Comparison of ENCODE assay signal across 16 cellular contexts in the genomic region with DNA sequence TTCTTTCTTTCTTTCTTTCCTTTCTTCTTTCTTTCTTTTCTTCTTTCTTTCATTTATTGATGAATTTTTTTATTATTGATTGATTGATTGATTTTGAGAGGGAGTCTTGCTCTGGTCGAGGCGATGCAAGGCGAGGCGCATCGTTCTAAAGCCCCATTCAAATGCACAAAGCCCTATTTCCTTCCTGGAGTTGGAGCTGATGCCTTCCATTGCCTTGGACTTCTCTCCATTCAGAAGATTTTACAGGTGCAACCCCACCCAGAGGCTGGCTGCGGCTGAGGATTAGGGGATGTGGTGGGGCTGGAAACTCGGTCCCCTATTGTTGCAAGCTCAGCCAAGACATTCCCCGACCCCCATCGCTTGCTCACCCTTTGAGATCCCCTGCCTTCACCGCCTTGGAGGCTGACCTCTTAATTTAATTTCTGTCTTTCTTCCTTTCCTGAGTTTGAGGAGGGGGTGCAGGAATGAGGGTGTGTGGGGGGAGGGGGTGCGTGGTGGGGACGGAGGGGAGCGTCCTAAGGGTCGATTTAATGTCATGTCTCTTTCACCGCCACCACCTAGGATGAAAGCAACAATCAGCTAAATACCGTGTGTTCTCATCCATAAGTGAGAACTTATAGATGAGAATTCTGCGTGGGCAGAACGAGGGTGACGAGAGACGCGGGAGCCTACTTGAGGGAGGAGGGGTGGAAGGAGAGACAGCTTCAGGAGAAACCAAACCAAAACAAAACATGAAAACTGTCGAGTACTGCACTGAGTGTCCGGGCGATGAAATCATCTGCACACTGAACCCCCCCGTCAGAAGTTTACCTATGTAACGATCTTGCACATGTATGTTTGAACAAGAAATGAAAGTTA.
DNase-seq lines count a peak whose midpoint lies in the region; TF ChIP-seq lines count a peak whose summit lies in the region.
"Had no signal": no experiment of that assay in that cellular context is flagged by ENCODE, and none has a peak within 500 bp of the region (broad histone marks: within the 10 kb centered on the region; RNA-seq: fewer than 3 reads in every experiment).

No MANE protein-coding gene starts in this region.

- TF ChIP-seq CTCF in esophagus muscularis mucosa (IDR thresholded peaks at IDR 0.05) (no peak), osteoblast (IDR thresholded peaks at IDR 0.05; ENCODE audit: extremely low read depth, low read depth, low read length) (no peak), vagina (IDR thresholded peaks at IDR 0.05) (no peak)

- H3K4me1 ChIP-seq in esophagus muscularis mucosa (no peaks in the 10 kb centered on the region), osteoblast (ENCODE audit: insufficient read depth, low read length) (no peaks in the 10 kb centered on the region), vagina (no peaks in the 10 kb centered on the region)
- H3K4me1 ChIP-seq: BLaER1 treated with 17β-estradiol and CSF1 and Interleukin-3, amounts not matched to agents 10 nM and 100 nM had no signal

- no peak overlapping the region for H2AFZ ChIP-seq in osteoblast (ENCODE audit: low read length)

- intact Hi-C loops in esophagus muscularis mucosa (cut with DNase I), result no loop called here
- intact Hi-C loops in vagina (cut with DNase I), result no loop called here

- H3K4me2 ChIP-seq in osteoblast (ENCODE audit: insufficient read depth, low read length), result no peak overlapping the region
- H3K4me2 ChIP-seq: BLaER1 treated with 17β-estradiol and CSF1 and Interleukin-3, amounts not matched to agents 10 nM and 100 nM had no signal

- H3K36me3 ChIP-seq in esophagus muscularis mucosa (no peaks in the 10 kb centered on the region), osteoblast (ENCODE audit: insufficient read depth, low read length) (no peaks in the 10 kb centered on the region), vagina (no peaks in the 10 kb centered on the region)
- H3K36me3 ChIP-seq: BLaER1 treated with 17β-estradiol and CSF1 and Interleukin-3, amounts not matched to agents 10 nM and 100 nM had no signal

- TF ChIP-seq EP300 in esophagus muscularis mucosa (IDR thresholded peaks at IDR 0.05), result no peak

- 83% methylated on average over 26 of the region's 26 CpGs for WGBS in esophagus muscularis mucosa

- TF ChIP-seq POLR2A in esophagus muscularis mucosa (IDR thresholded peaks at IDR 0.05; ENCODE audit: low read depth) (no peak), vagina (IDR thresholded peaks at IDR 0.05) (no peak)

- no peaks in the 10 kb centered on the region for H4K20me1 ChIP-seq in osteoblast (ENCODE audit: insufficient read depth, low read length)
- H4K20me1 ChIP-seq: BLaER1 treated with 17β-estradiol and CSF1 and Interleukin-3, amounts not matched to agents 10 nM and 100 nM had no signal

- H3K9me3 ChIP-seq in esophagus muscularis mucosa, result peaks cover 0 to 61% (median 38%) of the 10 kb centered on the region in 4 donors
- H3K9me3 ChIP-seq in osteoblast (ENCODE audit: low read depth, low read length), result peaks cover 5% of the 10 kb centered on the region
- peaks cover 5% of the 10 kb centered on the region for H3K9me3 ChIP-seq in vagina

- peak; percentile 7 for DNase-seq in D341Med (ENCODE audit: low spot score)
- peak; percentile 90 for DNase-seq in esophagus muscularis mucosa (ENCODE audit: extremely low spot score)
- peak; percentile 49 for DNase-seq in osteoblast (ENCODE audit: insufficient read length, low spot score, missing footprints)
- peak; percentile 72 to 87 for DNase-seq in vagina (ENCODE audit: extremely low spot score in 2 of 2)
- no peak for DNase-seq in NCI-H226
- no peak for DNase-seq in activated T-cell treated with anti-CD3 and anti-CD28 coated beads, Interleukin-2, amount 50 U/mL, for 1 hour
- DNase-seq in stimulated activated naive CD4-positive, alpha-beta T cell treated with Interleukin-2 at 50 U/mL for 16 hours (lab: John Stamatoyannopoulos, UW), result no peak
- DNase-seq: 8988T; Calu3; CD8-positive, alpha-beta T cell; DMS 273 treated with DMSO at 0.1 percent for 48 hours; DMS53; DND-41; EL; H9 had no signal

- H3K27me3 ChIP-seq in esophagus muscularis mucosa, result peaks cover 0 to 3% (median 0%) of the 10 kb centered on the region in 4 donors
- no peaks in the 10 kb centered on the region for H3K27me3 ChIP-seq in osteoblast (ENCODE audit: insufficient read depth, low read length)
- no peaks in the 10 kb centered on the region for H3K27me3 ChIP-seq in vagina
- H3K27me3 ChIP-seq: BLaER1 treated with 17β-estradiol and CSF1 and Interleukin-3, amounts not matched to agents 10 nM and 100 nM had no signal

- no peaks in the 10 kb centered on the region for H3K79me2 ChIP-seq in osteoblast (ENCODE audit: insufficient read depth, low read length)

- H3K4me3 ChIP-seq in esophagus muscularis mucosa, result no peak overlapping the region
- H3K4me3 ChIP-seq in osteoblast (ENCODE audit: insufficient read depth, low read length), result no peak overlapping the region
- no peak overlapping the region for H3K4me3 ChIP-seq in vagina
- H3K4me3 ChIP-seq: BLaER1 treated with 17β-estradiol and CSF1 and Interleukin-3, amounts not matched to agents 10 nM and 100 nM had no signal

- H3K27ac ChIP-seq in esophagus muscularis mucosa (replicated peaks in 1 of 4), result no peak overlapping the region
- H3K27ac ChIP-seq in osteoblast (ENCODE audit: low read depth, low read length), result no peak overlapping the region
- H3K27ac ChIP-seq in vagina, result no peak overlapping the region
- H3K27ac ChIP-seq: BLaER1 treated with 17β-estradiol and CSF1 and Interleukin-3, amounts not matched to agents 10 nM and 100 nM had no signal

Comparison
In these comparisons a context has a peak if more than half of its experiments do, and no peak if none do; other contexts are left out.
1. DNase-seq: peak in D341Med (single experiment), esophagus muscularis mucosa (single experiment), osteoblast (single experiment) and vagina (2 of 2); none in NCI-H226 (single experiment), activated T-cell treated with anti-CD3 and anti-CD28 coated beads, Interleukin-2, amount 50 U/mL, for 1 hour (single experiment) and stimulated activated naive CD4-positive, alpha-beta T cell treated with Interleukin-2 at 50 U/mL for 16 hours (single experiment).